In the genomic region with DNA sequence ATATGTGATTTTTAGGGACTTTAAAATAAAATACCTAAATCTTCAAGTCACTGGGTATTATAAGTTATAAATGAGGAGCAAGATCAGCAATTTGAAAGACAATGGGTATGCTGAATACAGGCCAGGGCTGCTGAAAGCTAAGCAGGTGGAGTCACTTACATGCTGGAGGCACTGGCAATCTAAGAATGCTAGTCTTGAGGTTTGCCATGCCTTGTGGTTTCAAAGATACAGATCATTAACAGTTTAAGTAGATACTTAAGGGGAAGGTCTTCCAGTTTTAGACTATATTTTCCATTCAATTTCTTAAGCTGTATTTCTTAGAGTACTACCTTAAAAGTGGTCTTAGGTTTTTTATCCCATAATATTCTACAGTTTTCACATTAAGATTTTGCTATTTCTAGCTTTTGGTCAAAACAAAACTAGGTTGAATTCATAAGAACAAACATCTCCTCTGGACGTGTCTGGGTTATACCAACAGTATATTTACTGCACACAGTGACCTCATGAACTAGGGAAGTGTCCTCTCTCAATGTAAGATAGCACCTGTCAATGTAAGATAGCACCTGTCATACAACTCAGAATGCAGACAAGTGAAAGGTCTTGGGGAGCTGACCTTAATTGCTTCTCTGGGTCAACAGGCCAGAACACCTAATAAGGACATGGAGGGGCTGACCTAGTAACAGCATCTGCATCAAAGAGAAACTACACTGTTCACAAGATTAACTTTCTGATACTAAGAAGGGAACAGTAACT, we compare ENCODE assay signal across 1 cellular context.
A peak's percentile ranks its signal among the peaks of the same experiment; 100 is the strongest.
TF ChIP-seq lines count a peak whose summit lies in the region.

No MANE protein-coding gene starts in this region.

TF ChIP-seq in GM12878, 131 proteins besides CTCF, POLR2A, EP300 and RAD21 (continued from another document):
- TF ChIP-seq ZBTB40 (IDR thresholded peaks at IDR 0.05; ENCODE audit: borderline replicate concordance) (no peak), NFIC (IDR thresholded peaks at IDR 0.05; ENCODE audit: low read depth, low read length) (peak; percentile 79; the same call in 1 of the 2 replicates), SMAD1 (IDR thresholded peaks at IDR 0.05; ENCODE audit: low read depth, partially characterized antibody) (no peak), CBX3 (IDR thresholded peaks at IDR 0.05; ENCODE audit: borderline replicate concordance, low read depth) (no peak), LARP7 (IDR thresholded peaks at IDR 0.05) (no peak), E2F8 (IDR thresholded peaks at IDR 0.05; ENCODE audit: low read depth, partially characterized antibody) (no peak), ZNF217 (IDR thresholded peaks at IDR 0.05) (no peak), SREBF2 (IDR thresholded peaks at IDR 0.05; ENCODE audit: low read length) (no peak), TARDBP (IDR thresholded peaks at IDR 0.05; ENCODE audit: borderline replicate concordance) (0 out of 2 replicates have a peak, but pooled peaks have one; percentile 20), BMI1 (IDR thresholded peaks at IDR 0.05; ENCODE audit: borderline replicate concordance) (peak; percentile 64; the same call in 1 of the 2 replicates), POLR2AphosphoS5 (IDR thresholded peaks at IDR 0.05; ENCODE audit: low read length) (peak; percentile 74), SP1 (IDR thresholded peaks at IDR 0.05; ENCODE audit: low read depth, low read length) (peak; percentile 9), MLLT1 (IDR thresholded peaks at IDR 0.05) (no peak), BACH1 (IDR thresholded peaks at IDR 0.05; ENCODE audit: borderline replicate concordance) (peak; percentile 76; the same call in 1 of the 2 replicates), JUNB (IDR thresholded peaks at IDR 0.05) (peak; percentile 38), POU2F2 (IDR thresholded peaks at IDR 0.05; ENCODE audit: borderline replicate concordance, low read depth, low read length) (0 out of 3 replicates have a peak, but pooled peaks have one; percentile 34), BRCA1 (IDR thresholded peaks at IDR 0.05; ENCODE audit: low read depth, low read length) (no peak), SMAD5 (IDR thresholded peaks at IDR 0.05; ENCODE audit: low read depth) (no peak), BCL3 (IDR thresholded peaks at IDR 0.05; ENCODE audit: borderline replicate concordance, insufficient read depth, low read depth, low read length, poor library complexity, severe bottlenecking) (no peak), TBL1XR1 (IDR thresholded peaks at IDR 0.05; ENCODE audit: low read depth, low read length) (peak; percentile 94), EED (IDR thresholded peaks at IDR 0.05; ENCODE audit: low read depth) (no peak), ZBED1 (IDR thresholded peaks at IDR 0.05; ENCODE audit: borderline replicate concordance) (peak; percentile 23; the same call in 1 of the 2 replicates), NFYA (IDR thresholded peaks at IDR 0.05; ENCODE audit: borderline replicate concordance, low read depth, low read length) (no peak), NR2F1 (conservative IDR thresholded peaks at IDR 0.05) (peak; percentile 100)
- TF ChIP-seq, protein P1, sequence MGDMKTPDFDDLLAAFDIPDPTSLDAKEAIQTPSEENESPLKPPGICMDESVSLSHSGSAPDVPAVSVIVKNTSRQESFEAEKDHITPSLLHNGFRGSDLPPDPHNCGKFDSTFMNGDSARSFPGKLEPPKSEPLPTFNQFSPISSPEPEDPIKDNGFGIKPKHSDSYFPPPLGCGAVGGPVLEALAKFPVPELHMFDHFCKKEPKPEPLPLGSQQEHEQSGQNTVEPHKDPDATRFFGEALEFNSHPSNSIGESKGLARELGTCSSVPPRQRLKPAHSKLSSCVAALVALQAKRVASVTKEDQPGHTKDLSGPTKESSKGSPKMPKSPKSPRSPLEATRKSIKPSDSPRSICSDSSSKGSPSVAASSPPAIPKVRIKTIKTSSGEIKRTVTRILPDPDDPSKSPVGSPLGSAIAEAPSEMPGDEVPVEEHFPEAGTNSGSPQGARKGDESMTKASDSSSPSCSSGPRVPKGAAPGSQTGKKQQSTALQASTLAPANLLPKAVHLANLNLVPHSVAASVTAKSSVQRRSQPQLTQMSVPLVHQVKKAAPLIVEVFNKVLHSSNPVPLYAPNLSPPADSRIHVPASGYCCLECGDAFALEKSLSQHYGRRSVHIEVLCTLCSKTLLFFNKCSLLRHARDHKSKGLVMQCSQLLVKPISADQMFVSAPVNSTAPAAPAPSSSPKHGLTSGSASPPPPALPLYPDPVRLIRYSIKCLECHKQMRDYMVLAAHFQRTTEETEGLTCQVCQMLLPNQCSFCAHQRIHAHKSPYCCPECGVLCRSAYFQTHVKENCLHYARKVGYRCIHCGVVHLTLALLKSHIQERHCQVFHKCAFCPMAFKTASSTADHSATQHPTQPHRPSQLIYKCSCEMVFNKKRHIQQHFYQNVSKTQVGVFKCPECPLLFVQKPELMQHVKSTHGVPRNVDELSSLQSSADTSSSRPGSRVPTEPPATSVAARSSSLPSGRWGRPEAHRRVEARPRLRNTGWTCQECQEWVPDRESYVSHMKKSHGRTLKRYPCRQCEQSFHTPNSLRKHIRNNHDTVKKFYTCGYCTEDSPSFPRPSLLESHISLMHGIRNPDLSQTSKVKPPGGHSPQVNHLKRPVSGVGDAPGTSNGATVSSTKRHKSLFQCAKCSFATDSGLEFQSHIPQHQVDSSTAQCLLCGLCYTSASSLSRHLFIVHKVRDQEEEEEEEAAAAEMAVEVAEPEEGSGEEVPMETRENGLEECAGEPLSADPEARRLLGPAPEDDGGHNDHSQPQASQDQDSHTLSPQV (IDR thresholded peaks at IDR 0.05) = no peak
- TF ChIP-seq, protein P2, sequence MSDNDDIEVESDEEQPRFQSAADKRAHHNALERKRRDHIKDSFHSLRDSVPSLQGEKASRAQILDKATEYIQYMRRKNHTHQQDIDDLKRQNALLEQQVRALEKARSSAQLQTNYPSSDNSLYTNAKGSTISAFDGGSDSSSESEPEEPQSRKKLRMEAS (IDR thresholded peaks at IDR 0.05; ENCODE audit: low read depth, low read length) = no peak
